Comparison of ENCODE assay signal across 8 cellular contexts in the genomic region with DNA sequence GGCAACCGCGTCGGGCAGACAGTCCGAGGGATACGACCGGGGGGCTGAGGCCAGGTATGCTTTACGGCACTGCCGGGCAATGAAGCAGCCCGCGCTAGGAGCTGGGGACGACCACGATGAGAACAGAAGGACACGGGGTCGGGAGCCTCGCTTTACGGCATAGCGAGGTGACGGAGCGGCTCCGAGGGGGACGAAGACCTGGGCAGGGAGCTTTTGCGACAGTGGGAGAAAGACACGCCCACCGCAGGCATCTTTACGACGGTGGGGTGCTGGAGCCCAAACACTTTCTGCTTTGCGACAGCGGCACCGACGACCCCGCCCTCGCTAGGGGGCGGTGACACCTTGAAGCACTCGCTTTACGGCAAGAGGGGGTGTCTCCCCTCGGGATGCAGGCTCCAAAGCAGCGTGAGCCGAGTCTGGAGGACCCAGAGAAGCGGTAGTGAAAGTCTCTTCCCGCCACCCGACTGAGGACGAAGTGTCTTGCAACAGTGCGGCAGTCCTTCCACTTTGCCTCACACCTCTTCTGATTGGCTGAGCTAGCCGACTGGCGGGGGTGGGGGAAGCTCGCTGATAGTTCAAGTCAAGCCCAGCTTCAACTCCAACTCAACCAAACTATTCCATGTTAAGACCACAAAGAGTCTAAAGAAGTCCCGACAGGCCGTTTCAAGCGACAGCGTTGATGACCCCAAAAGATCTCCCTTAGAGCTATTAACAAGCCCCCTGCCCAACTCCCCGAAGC. TPM values are rescaled to one million over a fixed set of nuclear protein-coding genes. Genes with fewer than 3 reads are reported as not detected.
A peak's percentile ranks its signal among the peaks of the same experiment; 100 is the strongest.
DNase-seq lines count a peak whose midpoint lies in the region; ATAC-seq, FAIRE-seq and TF ChIP-seq lines count a peak whose summit lies in the region.

No MANE protein-coding gene starts in this region.

- ATAC-seq in HG02798 (IDR thresholded peaks at IDR 0.05; ENCODE audit: poor library complexity, unreplicated experiment), result peak; percentile 73

- peak overlapping the region; percentile 26 for H4K12ac ChIP-seq in trophoblast cell (ENCODE audit: low read depth, low read length)

- in situ Hi-C loops in transverse colon (cut with MboI; ENCODE audit: low pct_ligation_motif_present in 1 of 4, low pct_unique_long_range_greater_than_20kb in 1 of 4, low sequenced_read_pairs in 3 of 4), result loop anchor here in 1 of 4 donors (25.0 kb wide), 1 partner anchor 292 kb away; a partner anchor contains a TSS

- H4K8ac ChIP-seq in trophoblast cell (ENCODE audit: low read depth, low read length), result peak overlapping the region; percentile 81

- no peak overlapping the region for H3K23ac ChIP-seq in trophoblast cell (ENCODE audit: low read length)

- TF ChIP-seq POLR2A in GM12891 (IDR thresholded peaks at IDR 0.05; ENCODE audit: low read depth, low read length) (peak; percentile 64; the same call in 1 of the 2 replicates), adrenal gland (IDR thresholded peaks at IDR 0.05) (peak; percentile 61 to 80), transverse colon (IDR thresholded peaks at IDR 0.05) (peak; percentile 79)

- H3K36me3 ChIP-seq in adrenal gland (replicated peaks in 1 of 2) (peaks cover 0 to 15% of the 10 kb centered on the region in 2 donors), trophoblast cell (ENCODE audit: control insufficient read depth in 1 of 2, insufficient read depth in 2 of 2, low read length in 2 of 2) (peaks cover 19 to 25% of the 10 kb centered on the region in 2 experiments), transverse colon (no peaks in the 10 kb centered on the region)

- 0% methylated on average over 16 to 51 of the region's 51 CpGs for WGBS in adrenal gland, 4 donors
- WGBS in trophoblast cell (ENCODE audit: extremely low coverage, insufficient coverage, insufficient read length), result no CpG with 5 or more reads among the region's 51 CpGs
- WGBS in transverse colon (ENCODE audit: low coverage in 1 of 2), 2 donors, result 1% methylated on average over 42 of the region's 51 CpGs; no CpG with 5 or more reads in 1 of the 2 donors

- peak overlapping the region; percentile 85 for H3K4me2 ChIP-seq in trophoblast cell (ENCODE audit: low read length)

- H2BK5ac ChIP-seq in trophoblast cell (ENCODE audit: low read depth, low read length, poor library complexity), result no peak overlapping the region

- H3K27me3 ChIP-seq in adrenal gland (no peaks in the 10 kb centered on the region), trophoblast cell (ENCODE audit: insufficient read depth, low read length) (no peaks in the 10 kb centered on the region), transverse colon (no peaks in the 10 kb centered on the region)

- peak overlapping the region; percentile 21 for H4K91ac ChIP-seq in trophoblast cell (ENCODE audit: low read depth, low read length)

- peak overlapping the region; percentile 52 for H3K18ac ChIP-seq in trophoblast cell (ENCODE audit: low read length)

- H2BK120ac ChIP-seq in trophoblast cell (ENCODE audit: insufficient read depth, low read length, poor library complexity), result peak overlapping the region; percentile 23

- peak overlapping the region; percentile 47 for H3K4ac ChIP-seq in trophoblast cell (ENCODE audit: low read depth, low read length)

- DNase-seq in GM12891 (ENCODE audit: insufficient read length, low spot score) (peak; percentile 99), NCI-H1436 treated with DMSO at 0.1 percent for 48 hours (lab: John Stamatoyannopoulos, UW) (peak; percentile 93), T follicular helper cell (ENCODE audit: low read depth) (peak; percentile 95), adrenal gland (peak; percentile 97 to 99 (median 99)), cardiac septum (ENCODE audit: low spot score) (peak; percentile 98), trophoblast cell (peak; percentile 97 to 99), transverse colon (peak; percentile 99)

- TF ChIP-seq EP300 in transverse colon (IDR thresholded peaks at IDR 0.05; ENCODE audit: low read depth), result no peak

- peak; percentile 100 for FAIRE-seq in GM12891 (lab: Jason Lieb, UNC)

- peaks cover 11% of the 10 kb centered on the region for H3K79me1 ChIP-seq in trophoblast cell (ENCODE audit: low read length)

- H3K4me3 ChIP-seq in adrenal gland (peak overlapping the region; percentile 43 to 88 (median 64)), trophoblast cell (ENCODE audit: low read depth, low read length) (peak overlapping the region; percentile 85), transverse colon (peak overlapping the region; percentile 63 to 89 (median 77))

- H2BK12ac ChIP-seq in trophoblast cell (ENCODE audit: low read length), result no peak overlapping the region

- intact Hi-C loops in adrenal gland (cut with DNase I) (no loop called here), cardiac septum (cut with DNase I) (loop anchor here (1.0 to 2.0 kb wide), 3 partner anchors 17 to 22 kb away; no protein-coding TSS in a partner anchor), transverse colon (cut with DNase I; ENCODE audit: low total_unique reads) (no loop called here)

- H2AFZ ChIP-seq in trophoblast cell (ENCODE audit: insufficient read depth, low read length, poor library complexity), result peak overlapping the region; percentile 77

- no peak overlapping the region for H2AK5ac ChIP-seq in trophoblast cell (ENCODE audit: low read length)

- peaks cover 4% of the 10 kb centered on the region for H3K79me2 ChIP-seq in trophoblast cell (ENCODE audit: control insufficient read depth, insufficient read depth, low read length, poor library complexity)

- H3K9me3 ChIP-seq in adrenal gland (replicated peaks in 1 of 3) (no peaks in the 10 kb centered on the region), trophoblast cell (ENCODE audit: insufficient read depth, low read depth, low read length) (no peaks in the 10 kb centered on the region), transverse colon (no peaks in the 10 kb centered on the region)

- H3K27ac ChIP-seq in adrenal gland (peak overlapping the region; percentile 76 to 94 (median 80)), trophoblast cell (ENCODE audit: low read depth, low read length) (peak overlapping the region; percentile 31), transverse colon (peak overlapping the region; percentile 90 to 95 (median 92))

- H3K14ac ChIP-seq in trophoblast cell (ENCODE audit: low read length), result peak overlapping the region; percentile 79

- H3K9ac ChIP-seq in trophoblast cell (ENCODE audit: low read length), result peak overlapping the region; percentile 73

- no peak for TF ChIP-seq CTCF in adrenal gland (IDR thresholded peaks at IDR 0.05)
- TF ChIP-seq CTCF in transverse colon (IDR thresholded peaks at IDR 0.05), result no peak

- H3K4me1 ChIP-seq in adrenal gland (replicated peaks in 1 of 2), result peaks cover 4 to 17% of the 10 kb centered on the region in 2 donors
- peaks cover 4 to 8% of the 10 kb centered on the region in 2 experiments for H3K4me1 ChIP-seq in trophoblast cell (ENCODE audit: control insufficient read depth in 1 of 2, insufficient read depth in 2 of 2, low read length in 2 of 2)
- peaks cover 7 to 21% (median 14%) of the 10 kb centered on the region in 4 donors for H3K4me1 ChIP-seq in transverse colon

TF ChIP-seq in GM12891, 5 proteins besides CTCF, POLR2A, EP300 and RAD21:
- no peak for TF ChIP-seq SPI1 (IDR thresholded peaks at IDR 0.05; ENCODE audit: low read depth, low read length)
- peak; percentile 28; the same call in 1 of the 2 replicates for TF ChIP-seq POLR2AphosphoS5 (IDR thresholded peaks at IDR 0.05; ENCODE audit: low read depth, low read length)
- no peak for TF ChIP-seq POU2F2 (IDR thresholded peaks at IDR 0.05; ENCODE audit: low read depth, low read length)
- TF ChIP-seq TAF1 (IDR thresholded peaks at IDR 0.05; ENCODE audit: low read depth, low read length), result peak; percentile 37; the same call in 1 of the 2 replicates

RNA-seq across cellular contexts. Expression of a gene that starts 0.4 kb away (rescaled TPM):
- 16.0 TPM for polyA plus RNA-seq in GM12891 (2012; ENCODE audit: low read depth, missing spikeins)
- total RNA-seq in adrenal gland (10 to 100 TPM; 10.4 to 46.9 (median 25.9) TPM), cardiac septum (29.9 TPM), transverse colon (100 to 1,000 TPM in 1 of 4 donors, 10 to 100 TPM in 3; 27.8 to 109 (median 35.0) TPM)
- polyA plus RNA-seq in adrenal gland, result 100 to 1,000 TPM in 1 of 3 donors, 10 to 100 TPM in 1, 1 to 10 TPM in 1; 8.7 to 111 (median 45.5) TPM
- 12.6 and 14.0 TPM in 2 replicates for polyA plus RNA-seq in trophoblast cell (2013)

RNA-seq across cellular contexts. Expression of a gene that starts 6.8 kb away (rescaled TPM):
- 103 TPM for polyA plus RNA-seq in GM12891 (2012; ENCODE audit: low read depth, missing spikeins)
- total RNA-seq in adrenal gland (10 to 100 TPM in 4 of 8 donors, 1 to 10 TPM in 4; 2.9 to 54.7 (median 10.8) TPM), cardiac septum (16.4 TPM), transverse colon (10 to 100 TPM in 2 of 4 donors, 1 to 10 TPM in 2; 4.8 to 21.0 (median 10.0) TPM)
- polyA plus RNA-seq in adrenal gland, result 10 to 100 TPM in 2 of 3 donors, 1 to 10 TPM in 1; 2.1 to 54.1 (median 21.9) TPM
- polyA plus RNA-seq in trophoblast cell (2013), result 12.8 and 15.8 TPM in 2 replicates

RNA-seq across cellular contexts. Expression of a gene that starts 14.4 kb away (rescaled TPM):
- polyA plus RNA-seq in GM12891 (2012; ENCODE audit: low read depth, missing spikeins), result 44.8 TPM
- total RNA-seq in adrenal gland (100 to 1,000 TPM in 4 of 8 donors, 10 to 100 TPM in 4; 69.1 to 124 (median 101) TPM), cardiac septum (49.0 TPM), transverse colon (100 to 1,000 TPM in 3 of 4 donors, 10 to 100 TPM in 1; 96.5 to 578 (median 150) TPM)
- polyA plus RNA-seq in adrenal gland, result 100 to 1,000 TPM; 167 to 196 (median 191) TPM
- polyA plus RNA-seq in trophoblast cell (2013), result 61.9 and 63.7 TPM in 2 replicates

RNA-seq across cellular contexts. Expression of a gene that starts 22.1 kb away (rescaled TPM):
- polyA plus RNA-seq in GM12891 (2012; ENCODE audit: low read depth, missing spikeins), result 646 TPM
- total RNA-seq in adrenal gland (100 to 1,000 TPM; 110 to 666 (median 239) TPM), cardiac septum (263 TPM), transverse colon (100 to 1,000 TPM in 3 of 4 donors, 10 to 100 TPM in 1; 91.3 to 188 (median 149) TPM)
- polyA plus RNA-seq in adrenal gland, result 100 to 1,000 TPM; 469 to 594 (median 589) TPM
- polyA plus RNA-seq in trophoblast cell (2013), result 585 and 612 TPM in 2 replicates

RNA-seq across cellular contexts. Expression of a gene that starts 22.4 kb away (rescaled TPM):
- 4.9 TPM for polyA plus RNA-seq in GM12891 (2012; ENCODE audit: low read depth, missing spikeins)
- total RNA-seq in adrenal gland, result 10 to 100 TPM in 5 of 8 donors, 1 to 10 TPM in 3; 6.8 to 13.8 (median 11.6) TPM
- 1 to 10 TPM; 5.2 to 10.0 (median 7.1) TPM for polyA plus RNA-seq in adrenal gland
- 9.6 TPM for total RNA-seq in cardiac septum
- polyA plus RNA-seq in trophoblast cell (2013), result 15.8 and 17.2 TPM in 2 replicates
- 10 to 100 TPM in 1 of 4 donors, 1 to 10 TPM in 3; 1.2 to 10.8 (median 7.8) TPM for total RNA-seq in transverse colon

Comparison
In these comparisons a context has a peak if more than half of its experiments do, and no peak if none do; other contexts are left out.
1. Peak in every context shown above with its lines: DNase-seq, ATAC-seq, H3K4me3 ChIP-seq and H3K27ac ChIP-seq.
2. H3K27ac ChIP-seq: peak in every context shown above with its lines; median percentile 92 in transverse colon; 80 in adrenal gland; 31 in trophoblast cell.